ENCODE assay signal across 21 cellular contexts in the genomic region with DNA sequence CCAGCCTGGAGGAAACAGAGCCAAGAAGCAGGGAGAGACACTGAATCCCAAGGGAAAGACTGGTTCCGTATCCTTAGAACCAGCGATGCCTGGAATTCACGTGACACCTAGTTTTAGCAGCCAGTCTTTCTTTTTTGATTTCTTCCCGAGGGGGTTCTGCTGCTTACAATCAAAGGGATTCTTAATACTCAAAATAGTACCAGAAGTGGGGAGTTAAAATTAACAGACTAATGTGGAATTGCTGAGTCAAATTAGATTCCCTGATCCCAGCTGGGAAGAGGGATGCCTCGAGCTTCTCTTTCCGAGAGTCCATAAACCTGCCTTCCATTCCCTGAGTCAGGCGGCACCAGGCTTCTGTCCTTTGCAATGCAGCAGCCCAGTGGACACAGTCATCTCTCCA. TPM values are rescaled to one million over a fixed set of nuclear protein-coding genes. Genes with fewer than 3 reads are reported as not detected.
DNase-seq lines count a peak whose midpoint lies in the region; ATAC-seq and TF ChIP-seq lines count a peak whose summit lies in the region.
"Had no signal": no experiment of that assay in that cellular context is flagged by ENCODE, and none has a peak within 500 bp of the region (broad histone marks: within the 10 kb centered on the region; RNA-seq: fewer than 3 reads in every experiment).

No MANE protein-coding gene starts in this region.

- H3K36me3 Mint-ChIP-seq in central memory CD8-positive, alpha-beta T cell (ENCODE audit: insufficient read depth): peaks cover 7% of the 10 kb centered on the region
- no peaks in the 10 kb centered on the region for H3K36me3 Mint-ChIP-seq in natural killer cell
- H3K36me3 Mint-ChIP-seq in T-helper 2 cell treated with Interferon-gamma antibody and Interleukin-4, amounts not matched to agents 5 μg/mL and 100 μg/mL, for 36 hours (ENCODE audit: low read depth): no peaks in the 10 kb centered on the region

- peak overlapping the region; percentile 40 for H3K4me3 Mint-ChIP-seq in central memory CD8-positive, alpha-beta T cell
- peak overlapping the region; percentile 88 for H3K4me3 Mint-ChIP-seq in natural killer cell
- no peak overlapping the region for H3K4me3 Mint-ChIP-seq in T-helper 2 cell treated with Interferon-gamma antibody and Interleukin-4, amounts not matched to agents 5 μg/mL and 100 μg/mL, for 36 hours
- H3K4me3 Mint-ChIP-seq: CD4-positive, alpha-beta memory T cell had no signal

- intact Hi-C loops in natural killer cell (cut with micrococcal nuclease): no loop called here

- H4K20me1 ChIP-seq in osteoblast (ENCODE audit: insufficient read depth, low read length): no peaks in the 10 kb centered on the region

- no peak overlapping the region for H3K4me3 ChIP-seq in osteoblast (ENCODE audit: insufficient read depth, low read length)
- H3K4me3 ChIP-seq: GM23248 had no signal

- H3K27ac ChIP-seq in osteoblast (ENCODE audit: low read depth, low read length): no peak overlapping the region
- H3K27ac ChIP-seq: GM23248 had no signal

- H3K4me2 ChIP-seq in osteoblast (ENCODE audit: insufficient read depth, low read length): no peak overlapping the region

- no peaks in the 10 kb centered on the region for H3K79me2 ChIP-seq in osteoblast (ENCODE audit: insufficient read depth, low read length)

- H3K27me3 Mint-ChIP-seq in central memory CD8-positive, alpha-beta T cell: no peaks in the 10 kb centered on the region
- no peaks in the 10 kb centered on the region for H3K27me3 Mint-ChIP-seq in natural killer cell (ENCODE audit: low read depth in 2 of 2)
- H3K27me3 Mint-ChIP-seq in T-helper 2 cell treated with Interferon-gamma antibody and Interleukin-4, amounts not matched to agents 5 μg/mL and 100 μg/mL, for 36 hours (ENCODE audit: low read depth): peaks cover 7% of the 10 kb centered on the region
- H3K27me3 Mint-ChIP-seq: CD4-positive, alpha-beta memory T cell had no signal

- H3K4me1 ChIP-seq in osteoblast (ENCODE audit: insufficient read depth, low read length): no peaks in the 10 kb centered on the region

- no peak for DNase-seq in central memory CD8-positive, alpha-beta T cell (ENCODE audit: low spot score in 2 of 2)
- no peak for DNase-seq in natural killer cell
- peak; percentile 5 for DNase-seq in osteoblast (ENCODE audit: insufficient read length, low spot score, missing footprints)
- DNase-seq in NCI-H345 treated with DMSO at 0.1 percent for 48 hours (lab: John Stamatoyannopoulos, UW; ENCODE audit: unreplicated experiment): no peak
- DNase-seq in T-helper 2 cell treated with Interferon-gamma antibody and Interleukin-4, amounts not matched to agents 5 μg/mL and 100 μg/mL, for 36 hours (ENCODE audit: low spot score): no peak
- DNase-seq: C1 segment of cervical spinal cord; Calu3; CD4-positive, alpha-beta memory T cell; COR-L47; DMS53; DMS79 treated with DMSO at 0.1 percent for 48 hours; GF-D8; GM23248; H7; HCEC 1CT had no signal

- no peaks in the 10 kb centered on the region for H3K36me3 ChIP-seq in osteoblast (ENCODE audit: insufficient read depth, low read length)

- H3K27me3 ChIP-seq in osteoblast (ENCODE audit: insufficient read depth, low read length): peaks cover 4% of the 10 kb centered on the region

- no peak for ATAC-seq in central memory CD8-positive, alpha-beta T cell (replicated peaks; ENCODE audit: extremely low read depth, poor library complexity, severe bottlenecking)
- ATAC-seq in natural killer cell (no peak), HG02759 (IDR thresholded peaks at IDR 0.05; ENCODE audit: unreplicated experiment) (no peak)

- TF ChIP-seq CTCF in natural killer cell (IDR thresholded peaks at IDR 0.05) (no peak), osteoblast (IDR thresholded peaks at IDR 0.05; ENCODE audit: extremely low read depth, low read depth, low read length) (no peak)

- peaks cover 26% of the 10 kb centered on the region for H3K4me1 Mint-ChIP-seq in central memory CD8-positive, alpha-beta T cell
- H3K4me1 Mint-ChIP-seq in natural killer cell: peaks cover 42 to 55% of the 10 kb centered on the region in 2 donors
- peaks cover 4% of the 10 kb centered on the region for H3K4me1 Mint-ChIP-seq in T-helper 2 cell treated with Interferon-gamma antibody and Interleukin-4, amounts not matched to agents 5 μg/mL and 100 μg/mL, for 36 hours (ENCODE audit: low read depth)

- peak overlapping the region; percentile 68 for H3K27ac Mint-ChIP-seq in central memory CD8-positive, alpha-beta T cell (ENCODE audit: low read depth)
- H3K27ac Mint-ChIP-seq in natural killer cell: peak overlapping the region; percentile 92 to 96
- no peak overlapping the region for H3K27ac Mint-ChIP-seq in T-helper 2 cell treated with Interferon-gamma antibody and Interleukin-4, amounts not matched to agents 5 μg/mL and 100 μg/mL, for 36 hours

- H3K9me3 Mint-ChIP-seq in central memory CD8-positive, alpha-beta T cell: no peaks in the 10 kb centered on the region
- peaks cover 0 to 3% of the 10 kb centered on the region in 2 donors for H3K9me3 Mint-ChIP-seq in natural killer cell
- peaks cover 4% of the 10 kb centered on the region for H3K9me3 Mint-ChIP-seq in T-helper 2 cell treated with Interferon-gamma antibody and Interleukin-4, amounts not matched to agents 5 μg/mL and 100 μg/mL, for 36 hours

- no peak overlapping the region for H2AFZ ChIP-seq in osteoblast (ENCODE audit: low read length)
- H2AFZ ChIP-seq: GM23248 had no signal

- H3K9me3 ChIP-seq in osteoblast (ENCODE audit: low read depth, low read length): no peaks in the 10 kb centered on the region

RNA-seq across cellular contexts. Expression of a gene that starts 4.8 kb away (rescaled TPM):
- total RNA-seq in natural killer cell (100 to 1,000 TPM; 269 to 353 (median 317) TPM), osteoblast (not detected in 2 replicates)
- total RNA-seq: Calu3, GM23248 had no signal

RNA-seq across cellular contexts. Expression of a gene that starts 18.9 kb away (rescaled TPM):
- not detected for total RNA-seq in natural killer cell
- total RNA-seq in osteoblast: not detected in 2 replicates
- total RNA-seq: A172; A673; Calu3; CD4-positive, alpha-beta memory T cell; Daoy; G401; GM23248; H1; H7 had no signal

RNA-seq across cellular contexts. Expression of a gene that starts 28.5 kb away (rescaled TPM):
- total RNA-seq in natural killer cell (10 to 100 TPM; 54.1 to 60.5 (median 55.5) TPM), osteoblast (41.6 and 44.8 TPM in 2 replicates)

RNA-seq across cellular contexts. Expression of a gene that starts 29.4 kb away (rescaled TPM):
- total RNA-seq in natural killer cell (10 to 100 TPM; 39.9 to 53.6 (median 43.8) TPM), osteoblast (22.4 and 24.2 TPM in 2 replicates)

Comparison
In these comparisons a context has a peak if more than half of its experiments do, and no peak if none do; other contexts are left out.
1. RNA of a gene that starts 4.8 kb away (total RNA-seq): 269 to 353 TPM in natural killer cell; not detected in osteoblast; every median in the first group is over 100 times any median in the second.